21 cellular contexts compared by ENCODE assay signal in genomic region chr2:122764019-122764418, GRCh38.
"Had no signal": no experiment of that assay in that cellular context is flagged by ENCODE, and none has a peak within 500 bp of the region (broad histone marks: within the 10 kb centered on the region; RNA-seq: fewer than 3 reads in every experiment).

No MANE protein-coding gene starts in this region.

- H3K27me3 ChIP-seq: MG63, SJCRH30 had no signal

- H3K36me3 ChIP-seq: MG63, SJCRH30 had no signal

- ATAC-seq: Panc1, Right ventricle myocardium inferior, SK-N-SH treated with all-trans-retinoic acid at 6 μM for 48 hours had no signal

- H3K9me3 ChIP-seq: MG63, SJCRH30 had no signal

- H3K4me3 ChIP-seq: MG63, SJCRH30 had no signal

- DNase-seq: IMR-90, Karpas-422, KG1, MG63, NCI-H1092, NCI-H1105 treated with DMSO at 0.1 percent for 48 hours, NCI-H1417 treated with DMSO at 0.1 percent for 48 hours, NCI-H146, NCI-H1694 treated with DMSO at 0.1 percent for 48 hours, NCI-H1930, NCI-H2081, NCI-H2107, NCI-H2227 treated with DMSO at 0.1 percent for 48 hours, NCI-H524 treated with DMSO at 0.1 percent for 48 hours, NCI-H69, NCI-H774, SHP77 treated with DMSO at 0.1 percent for 48 hours, SJCRH30 had no signal

- H3K4me1 ChIP-seq: SJCRH30 had no signal

- H3K27ac ChIP-seq: SJCRH30 had no signal
